19 cellular contexts compared by ENCODE assay signal in the genomic region with DNA sequence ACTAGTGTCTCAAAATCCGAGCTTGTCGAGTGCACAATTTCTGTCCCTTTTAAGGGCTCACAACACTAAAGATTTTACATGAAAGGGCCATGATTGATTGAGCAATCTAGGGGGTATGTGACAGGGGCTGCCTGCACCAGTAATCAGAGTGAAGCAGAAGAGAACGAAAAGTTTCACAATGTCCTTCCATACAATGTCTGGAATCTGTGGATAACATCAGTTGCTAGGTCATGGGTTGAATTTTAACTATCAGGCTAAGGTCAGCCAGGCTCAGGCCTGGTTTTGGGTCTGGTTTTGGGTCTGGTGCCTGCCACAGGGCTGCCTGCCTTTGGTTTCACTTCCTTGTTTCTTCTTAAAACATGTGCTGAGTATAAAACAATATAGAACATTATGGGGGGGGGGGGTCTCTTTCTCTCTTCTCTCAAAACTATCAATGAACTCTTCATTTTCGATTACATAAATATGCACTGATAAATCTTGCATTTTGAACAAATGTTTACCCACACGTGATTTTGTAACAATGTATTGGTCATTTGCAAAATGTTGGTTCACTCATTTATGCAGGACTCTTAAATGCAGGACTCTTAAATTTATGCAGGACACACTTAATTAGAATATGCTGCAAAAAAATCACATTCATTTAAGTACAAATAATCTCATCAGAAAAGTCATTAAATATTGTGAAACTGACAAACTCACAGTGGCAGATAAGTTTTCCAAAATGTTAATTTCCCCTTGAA.
DNase-seq lines count a peak whose midpoint lies in the region; ATAC-seq, FAIRE-seq and TF ChIP-seq lines count a peak whose summit lies in the region.
"Had no signal": no experiment of that assay in that cellular context is flagged by ENCODE, and none has a peak within 500 bp of the region (broad histone marks: within the 10 kb centered on the region; RNA-seq: fewer than 3 reads in every experiment).

No MANE protein-coding gene starts in this region.

- H3K4me1 Mint-ChIP-seq in T-helper 2 cell treated with Interferon-gamma antibody and Interleukin-4, amounts not matched to agents 5 μg/mL and 100 μg/mL, for 36 hours (ENCODE audit: low read depth) = no peaks in the 10 kb centered on the region

- CTCF ChIA-PET in GM12878 (lab: Yijun Ruan, JAX) = no interaction called here

- peak; percentile 64 for ATAC-seq in GM12878
- ATAC-seq: left colon had no signal

- no peak overlapping the region for H2BK120ac ChIP-seq in neuronal stem cell (ENCODE audit: low read depth, low read length)

- no peak for FAIRE-seq in GM12878 (lab: Jason Lieb, UNC)

- DNase-seq in GM12865 (ENCODE audit: low read depth) (peak; percentile 40), NAMALWA (ENCODE audit: low spot score) (peak; percentile 30), GM12878 (ENCODE audit: low read depth, low spot score) (no peak), neuronal stem cell (ENCODE audit: low spot score) (no peak), caudate nucleus (lab: John Stamatoyannopoulos, UW) (no peak), DMS53 treated with DMSO at 0.1 percent for 48 hours (lab: John Stamatoyannopoulos, UW; ENCODE audit: unreplicated experiment) (no peak), AG20443 (ENCODE audit: low spot score) (no peak)
- no peak for DNase-seq in T-helper 2 cell treated with Interferon-gamma antibody and Interleukin-4, amounts not matched to agents 5 μg/mL and 100 μg/mL, for 36 hours (ENCODE audit: low spot score)
- DNase-seq: activated CD4-positive, alpha-beta T cell treated with anti-CD3 and anti-CD28 coated beads, Interleukin-2, amount 50 U/mL, for 48 hours; activated naive CD4-positive, alpha-beta T cell treated with anti-CD3 and anti-CD28 coated beads, Interleukin-2, amount 50 U/mL, for 16 hours; C1 segment of cervical spinal cord; foreskin melanocyte; left colon; NCI-H2029 treated with DMSO at 0.1 percent for 48 hours; NCI-H524 treated with DMSO at 0.1 percent for 48 hours; ovary; SW 1271 had no signal

- no peak overlapping the region for H2BK15ac ChIP-seq in neuronal stem cell (ENCODE audit: low read length)

- H3K9ac ChIP-seq in GM12878 (ENCODE audit: control insufficient read depth, insufficient read depth, low read length) (no peak overlapping the region), neuronal stem cell (ENCODE audit: low read depth, low read length, poor library complexity) (no peak overlapping the region)

- H3K79me1 ChIP-seq in neuronal stem cell (ENCODE audit: low read depth, low read length) = no peaks in the 10 kb centered on the region

- in situ Hi-C loops in GM12878 (cut with MboI) = no loop called here

- no peaks in the 10 kb centered on the region for H3K9me3 Mint-ChIP-seq in T-helper 2 cell treated with Interferon-gamma antibody and Interleukin-4, amounts not matched to agents 5 μg/mL and 100 μg/mL, for 36 hours
- H3K9me3 Mint-ChIP-seq: dendritic cell treated with granulocyte-macrophage colony-stimulating factor and Interleukin-4, amounts not matched to agents 40 ng/mL and 50 ng/mL, for 4 days had no signal

- H2AK5ac ChIP-seq in neuronal stem cell (ENCODE audit: low read depth, low read length) = no peak overlapping the region

- H3K4me1 ChIP-seq in GM12878 (ENCODE audit: control insufficient read depth, insufficient read depth, low read length) = peaks cover 10% of the 10 kb centered on the region
- no peaks in the 10 kb centered on the region for H3K4me1 ChIP-seq in neuronal stem cell (ENCODE audit: control insufficient read depth in 2 of 2, insufficient read depth in 1 of 2, low read depth in 1 of 2, low read length in 2 of 2)

- POLR2A ChIA-PET in GM12878 (lab: Charles Lee) = no interaction called here

- H2BK5ac ChIP-seq in neuronal stem cell (ENCODE audit: low read length) = no peak overlapping the region

- H4K8ac ChIP-seq in neuronal stem cell (ENCODE audit: low read depth, low read length) = no peak overlapping the region

- no peak overlapping the region for H3K14ac ChIP-seq in neuronal stem cell (ENCODE audit: low read length)

- SMC1A ChIA-PET in GM12878 (lab: Charles Lee; ENCODE audit: uncharacterized antibody, unreplicated experiment) = interaction anchor here (1.0 kb wide), 1 partner anchor 11 kb away, joined by 3 read pairs; no protein-coding TSS in a partner anchor

- TF ChIP-seq CTCF in GM12865 (IDR thresholded peaks at IDR 0.05; ENCODE audit: insufficient read depth, low read depth, low read length, missing control alignments) (no peak), GM12878 (IDR thresholded peaks at IDR 0.05 in 2 of 3, conservative IDR thresholded peaks at IDR 0.05 in 1 of 3; ENCODE audit: control insufficient read depth in 2 of 3, extremely low read depth in 1 of 3, insufficient read depth in 1 of 3, low read depth in 3 of 3, low read length in 3 of 3) (no peak)

- H3K4me3 ChIP-seq in GM12865 (ENCODE audit: low read depth, low read length) (no peak overlapping the region), GM12878 (no peak overlapping the region; the same call in 1 of the 2 replicates), neuronal stem cell (ENCODE audit: low read length in 2 of 2) (no peak overlapping the region)
- H3K4me3 ChIP-seq: ovary, thoracic aorta had no signal

- no peaks in the 10 kb centered on the region for H3K27me3 ChIP-seq in GM12878 (replicated peaks in 1 of 2; ENCODE audit: control insufficient read depth in 2 of 2, insufficient read depth in 2 of 2, low read length in 1 of 2)
- no peaks in the 10 kb centered on the region for H3K27me3 ChIP-seq in neuronal stem cell (ENCODE audit: control insufficient read depth in 3 of 3, insufficient read depth in 3 of 3, low read depth in 1 of 3, low read length in 3 of 3)
- H3K27me3 ChIP-seq: ovary had no signal

- no peak overlapping the region for H3K4ac ChIP-seq in neuronal stem cell (ENCODE audit: low read length)

- H3K36me3 ChIP-seq in GM12878 (ENCODE audit: control insufficient read depth in 2 of 2, insufficient read depth in 2 of 2, low read length in 1 of 2) (no peaks in the 10 kb centered on the region), neuronal stem cell (replicated peaks in 1 of 2; ENCODE audit: control insufficient read depth in 2 of 2, insufficient read depth in 2 of 2, low read length in 2 of 2) (no peaks in the 10 kb centered on the region)
- H3K36me3 ChIP-seq: ovary, thoracic aorta had no signal

- no peak for TF ChIP-seq EP300 in GM12878 (IDR thresholded peaks at IDR 0.05; ENCODE audit: borderline replicate concordance in 1 of 2, control insufficient read depth in 1 of 2, low read depth in 2 of 2, low read length in 2 of 2)

- no peak overlapping the region for H2AFZ ChIP-seq in GM12878 (ENCODE audit: control insufficient read depth, low read depth, low read length)
- H2AFZ ChIP-seq in neuronal stem cell (ENCODE audit: low read length) = peak overlapping the region; percentile 78

- no peak overlapping the region for H3K23ac ChIP-seq in neuronal stem cell (ENCODE audit: low read depth, low read length, poor library complexity)

- no peak overlapping the region for H3K27ac ChIP-seq in GM12878 (ENCODE audit: control insufficient read depth, insufficient read depth)
- H3K27ac ChIP-seq in neuronal stem cell (replicated peaks; ENCODE audit: low read length) = no peak overlapping the region
- H3K27ac ChIP-seq in caudate nucleus (ENCODE audit: low read depth, low read length) = no peak overlapping the region
- H3K27ac ChIP-seq: ovary, thoracic aorta had no signal

- H3K4me2 ChIP-seq in GM12878 (ENCODE audit: control insufficient read depth, insufficient read depth) (0 out of 2 replicates have a peak overlapping the region, but pooled peaks have one; percentile 35), neuronal stem cell (ENCODE audit: insufficient read depth, low read length, poor library complexity, severe bottlenecking) (no peak overlapping the region)

- H3K36me3 Mint-ChIP-seq in T-helper 2 cell treated with Interferon-gamma antibody and Interleukin-4, amounts not matched to agents 5 μg/mL and 100 μg/mL, for 36 hours (ENCODE audit: low read depth) = no peaks in the 10 kb centered on the region

- 11% methylated on average over 5 of the region's 5 CpGs for WGBS in GM12878 (ENCODE audit: insufficient coverage, insufficient replicate concordance, low lambda C conversion rate, missing lambda C conversion rate)
- no CpG with 5 or more reads among the region's 5 CpGs for WGBS in neuronal stem cell (ENCODE audit: extremely low coverage in 2 of 2, insufficient read length in 2 of 2, insufficient replicate concordance in 1 of 2), 2 donors

- no peak overlapping the region for H2BK12ac ChIP-seq in neuronal stem cell (ENCODE audit: low read length)

- no peaks in the 10 kb centered on the region for H3K9me3 ChIP-seq in GM12878 (replicated peaks; ENCODE audit: control insufficient read depth, insufficient read depth, low read length)
- peaks cover 0 to 1% of the 10 kb centered on the region in 2 donors for H3K9me3 ChIP-seq in neuronal stem cell (replicated peaks in 1 of 2; ENCODE audit: control insufficient read depth in 2 of 2, insufficient read depth in 1 of 2, low read depth in 1 of 2, low read length in 2 of 2)
- H3K9me3 ChIP-seq: ovary, thoracic aorta had no signal

- no peak overlapping the region for H3K27ac Mint-ChIP-seq in T-helper 2 cell treated with Interferon-gamma antibody and Interleukin-4, amounts not matched to agents 5 μg/mL and 100 μg/mL, for 36 hours
- H3K27ac Mint-ChIP-seq: dendritic cell treated with granulocyte-macrophage colony-stimulating factor and Interleukin-4, amounts not matched to agents 40 ng/mL and 50 ng/mL, for 4 days had no signal

- no peak for TF ChIP-seq RAD21 in GM12878 (IDR thresholded peaks at IDR 0.05; ENCODE audit: insufficient read depth, low read depth, low read length)

- no peaks in the 10 kb centered on the region for H4K20me1 ChIP-seq in GM12878 (ENCODE audit: control insufficient read depth, insufficient read depth)

- H3K27me3 Mint-ChIP-seq in T-helper 2 cell treated with Interferon-gamma antibody and Interleukin-4, amounts not matched to agents 5 μg/mL and 100 μg/mL, for 36 hours (ENCODE audit: low read depth) = no peaks in the 10 kb centered on the region
- H3K27me3 Mint-ChIP-seq: dendritic cell treated with granulocyte-macrophage colony-stimulating factor and Interleukin-4, amounts not matched to agents 40 ng/mL and 50 ng/mL, for 4 days had no signal

- H3K18ac ChIP-seq in neuronal stem cell (ENCODE audit: low read length) = no peak overlapping the region

- H3K4me3 Mint-ChIP-seq in T-helper 2 cell treated with Interferon-gamma antibody and Interleukin-4, amounts not matched to agents 5 μg/mL and 100 μg/mL, for 36 hours = no peak overlapping the region
- H3K4me3 Mint-ChIP-seq: dendritic cell treated with granulocyte-macrophage colony-stimulating factor and Interleukin-4, amounts not matched to agents 40 ng/mL and 50 ng/mL, for 4 days had no signal

- no peaks in the 10 kb centered on the region for H3K79me2 ChIP-seq in GM12878 (ENCODE audit: control insufficient read depth, insufficient read depth, low read length)

- BruUV-seq in GM12878 (replicated peaks; lab: Mats Ljungman, UMichigan) = no TSS peak

- no peak for TF ChIP-seq POLR2A in GM12878 (IDR thresholded peaks at IDR 0.05; ENCODE audit: low read depth, low read length)

- RAD21 ChIA-PET in GM12878 (lab: Charles Lee; ENCODE audit: unreplicated experiment) = no interaction called here

- intact Hi-C loops in GM12878 (cut with micrococcal nuclease; ENCODE audit: unreplicated experiment) = no loop called here

- H4K91ac ChIP-seq in neuronal stem cell (ENCODE audit: low read depth, low read length, poor library complexity) = no peak overlapping the region

TF ChIP-seq in GM12878, 131 proteins besides CTCF, POLR2A, EP300 and RAD21 (continues in another document):
- no peak for TF ChIP-seq CHD4 (IDR thresholded peaks at IDR 0.05)

Comparison
In these comparisons a context has a peak if more than half of its experiments do, and no peak if none do; other contexts are left out.
1. DNase-seq: peak in GM12865 (single experiment) and NAMALWA (single experiment); none in GM12878 (single experiment), neuronal stem cell (single experiment), caudate nucleus (0 of 61), DMS53 treated with DMSO at 0.1 percent for 48 hours (single experiment), AG20443 (single experiment) and T-helper 2 cell treated with Interferon-gamma antibody and Interleukin-4, amounts not matched to agents 5 μg/mL and 100 μg/mL, for 36 hours (single experiment).